10 cellular contexts compared by ENCODE assay signal in the genomic region with DNA sequence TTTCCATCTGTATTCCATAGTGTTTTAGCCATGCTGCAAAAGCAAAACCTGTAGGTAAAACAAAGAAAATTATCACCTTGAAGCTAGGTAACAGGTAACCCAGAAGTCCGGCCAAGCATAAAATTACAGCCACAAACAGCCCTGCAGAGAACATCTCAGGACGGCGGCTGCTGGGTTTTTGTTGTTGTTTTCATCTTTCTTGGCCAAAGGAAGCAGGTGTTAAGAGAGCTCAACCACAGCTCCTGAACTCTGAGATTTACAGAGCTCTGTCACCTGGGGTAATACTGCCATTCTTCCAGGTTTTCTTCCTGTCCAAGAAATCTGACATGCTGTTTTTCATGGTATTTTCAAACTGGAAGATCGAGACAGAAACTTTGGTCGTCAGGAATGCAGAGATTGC. TPM values are rescaled to one million over a fixed set of nuclear protein-coding genes. Genes with fewer than 3 reads are reported as not detected.
A peak's percentile ranks its signal among the peaks of the same experiment; 100 is the strongest.
DNase-seq lines count a peak whose midpoint lies in the region; ATAC-seq lines count a peak whose summit lies in the region.
"Had no signal": no experiment of that assay in that cellular context is flagged by ENCODE, and none has a peak within 500 bp of the region (broad histone marks: within the 10 kb centered on the region; RNA-seq: fewer than 3 reads in every experiment).

No MANE protein-coding gene starts in this region.

- H2BK15ac ChIP-seq in mesenchymal stem cell (ENCODE audit: low read depth, poor library complexity, severe bottlenecking) = no peak overlapping the region

- H3K4me2 ChIP-seq in mesenchymal stem cell (ENCODE audit: low read length, poor library complexity, severe bottlenecking) = no peak overlapping the region

- H3K79me1 ChIP-seq in mesenchymal stem cell (replicated peaks; ENCODE audit: low read length, poor library complexity, severe bottlenecking) = no peaks in the 10 kb centered on the region

- H3K4ac ChIP-seq in mesenchymal stem cell (ENCODE audit: low read depth in 1 of 2, low read length in 2 of 2) = no peak overlapping the region

- no peaks in the 10 kb centered on the region for H3K36me3 Mint-ChIP-seq in memory B cell

- 46% methylated on average over 5 of the region's 5 CpGs for WGBS in mesenchymal stem cell

- H3K4me3 Mint-ChIP-seq in memory B cell = peak overlapping the region; percentile 88

- no peak overlapping the region for H3K23ac ChIP-seq in mesenchymal stem cell (ENCODE audit: low read length in 2 of 2)

- H3K4me1 Mint-ChIP-seq in memory B cell = peaks cover 8% of the 10 kb centered on the region

- DNase-seq in NCI-H526 (lab: John Stamatoyannopoulos, UW) (peak; percentile 14 to 31), memory B cell (ENCODE audit: low spot score in 2 of 2) (no peak), AG08395 (ENCODE audit: low spot score) (no peak), mesenchymal stem cell (no peak)
- no peak for DNase-seq in stimulated activated CD4-positive, alpha-beta T cell treated with anti-CD3 and anti-CD28 coated beads, Interleukin-4, amount 100 ng/mL, for 1 hour

- H3K4me1 ChIP-seq in mesenchymal stem cell (ENCODE audit: control insufficient read depth, insufficient read depth, low read depth, low read length) = peaks cover 9% of the 10 kb centered on the region

- H3K27ac Mint-ChIP-seq in memory B cell = no peak overlapping the region

- H3K14ac ChIP-seq in mesenchymal stem cell (ENCODE audit: low read length in 2 of 2) = no peak overlapping the region

- no peak overlapping the region for H2BK5ac ChIP-seq in mesenchymal stem cell (ENCODE audit: low read depth, low read length, poor library complexity, severe bottlenecking)

- no peak overlapping the region for H3K18ac ChIP-seq in mesenchymal stem cell (ENCODE audit: low read depth in 1 of 2, low read length in 2 of 2)

- no peaks in the 10 kb centered on the region for H3K36me3 ChIP-seq in mesenchymal stem cell (ENCODE audit: control insufficient read depth in 1 of 2, insufficient read depth in 2 of 2, low read depth in 1 of 2, low read length in 2 of 2)
- H3K36me3 ChIP-seq: esophagus muscularis mucosa, neutrophil had no signal

- H2AK5ac ChIP-seq in mesenchymal stem cell (ENCODE audit: low read length, severe bottlenecking) = no peak overlapping the region

- peaks cover 9% of the 10 kb centered on the region for H3K27me3 Mint-ChIP-seq in memory B cell

- ATAC-seq in GM18502 (IDR thresholded peaks at IDR 0.05; ENCODE audit: poor library complexity, unreplicated experiment) (peak; percentile 41), GM21786 (IDR thresholded peaks at IDR 0.05; ENCODE audit: unreplicated experiment) (peak; percentile 33), memory B cell (ENCODE audit: low read depth) (peak; percentile 55), GM21367 (IDR thresholded peaks at IDR 0.05; ENCODE audit: unreplicated experiment) (no peak)

- no peak overlapping the region for H4K91ac ChIP-seq in mesenchymal stem cell (ENCODE audit: low read length)

- H3K4me3 ChIP-seq in mesenchymal stem cell (ENCODE audit: insufficient read depth in 1 of 2, low read depth in 1 of 2, low read length in 2 of 2) = no peak overlapping the region

- H2BK12ac ChIP-seq in mesenchymal stem cell (ENCODE audit: low read length in 2 of 2) = no peak overlapping the region

- peaks cover 6 to 28% of the 10 kb centered on the region in 2 experiments for H3K27me3 ChIP-seq in mesenchymal stem cell (ENCODE audit: control insufficient read depth in 1 of 2, insufficient read depth in 1 of 2, low read length in 2 of 2)

- no peak overlapping the region for H2AFZ ChIP-seq in mesenchymal stem cell (ENCODE audit: low read depth, low read length)

- H2BK120ac ChIP-seq in mesenchymal stem cell (ENCODE audit: low read depth, low read length) = no peak overlapping the region

- H3K9ac ChIP-seq in mesenchymal stem cell (ENCODE audit: low read length) = no peak overlapping the region

- H3K9me3 ChIP-seq in mesenchymal stem cell (ENCODE audit: control insufficient read depth, low read length) = no peaks in the 10 kb centered on the region
- H3K9me3 ChIP-seq: esophagus muscularis mucosa, neutrophil had no signal

- no peak overlapping the region for H4K8ac ChIP-seq in mesenchymal stem cell (ENCODE audit: low read length)

- no peaks in the 10 kb centered on the region for H3K9me3 Mint-ChIP-seq in memory B cell

- H3K27ac ChIP-seq in mesenchymal stem cell (ENCODE audit: low read length, poor library complexity, severe bottlenecking) = no peak overlapping the region
- H3K27ac ChIP-seq: esophagus muscularis mucosa, neutrophil had no signal

RNA-seq across cellular contexts. Expression of a gene that starts 0.8 kb away (rescaled TPM):
- polyA plus RNA-seq in mesenchymal stem cell (2013, experiment 1 of 2) = not detected
- polyA plus RNA-seq in mesenchymal stem cell (2013, experiment 2 of 2) = not detected

Comparison
In these comparisons a context has a peak if more than half of its experiments do, and no peak if none do; other contexts are left out.
1. DNase-seq: peak in NCI-H526 (2 of 2); none in memory B cell (0 of 2), stimulated activated CD4-positive, alpha-beta T cell treated with anti-CD3 and anti-CD28 coated beads, Interleukin-4, amount 100 ng/mL, for 1 hour (single experiment), AG08395 (single experiment) and mesenchymal stem cell (single experiment).